8 cellular contexts compared by ENCODE assay signal in the genomic region with DNA sequence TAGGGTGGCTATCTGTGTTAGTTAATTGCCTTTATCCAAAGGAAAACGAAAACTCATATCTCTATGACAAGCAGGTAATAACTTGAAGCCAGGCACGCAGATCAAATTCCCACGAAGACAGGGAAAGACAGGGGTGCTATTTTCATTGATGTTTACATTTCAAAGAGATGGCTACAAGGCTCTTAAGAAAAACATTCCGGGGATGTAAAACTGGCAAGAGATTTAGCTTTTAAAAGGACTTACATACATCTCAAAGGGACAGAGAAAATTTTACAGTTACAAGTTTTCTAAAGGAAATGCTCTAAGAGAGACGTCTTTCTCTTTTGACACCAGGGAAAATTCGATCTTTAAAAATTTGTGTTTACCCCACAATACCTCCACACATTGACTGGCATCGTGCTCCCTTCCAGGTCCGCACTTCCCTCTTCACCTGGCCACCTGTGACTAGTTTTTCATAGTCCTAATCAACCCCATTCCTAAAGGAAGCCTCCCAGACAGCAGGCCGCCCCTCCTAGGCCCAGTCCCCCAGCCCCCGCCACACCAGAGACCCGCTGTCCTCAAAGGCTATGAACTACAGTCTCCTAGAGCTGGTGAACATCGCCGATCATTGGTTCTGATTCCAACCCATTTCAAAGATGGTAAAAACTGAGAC. TPM values are rescaled to one million over a fixed set of nuclear protein-coding genes. Genes with fewer than 3 reads are reported as not detected.
A peak's percentile ranks its signal among the peaks of the same experiment; 100 is the strongest.
DNase-seq lines count a peak whose midpoint lies in the region; ATAC-seq and TF ChIP-seq lines count a peak whose summit lies in the region.

No MANE protein-coding gene starts in this region.

- no peak for TF ChIP-seq EP300 in suprapubic skin (IDR thresholded peaks at IDR 0.05)

- H3K27ac ChIP-seq in suprapubic skin: peak overlapping the region; percentile 97

- no peak for DNase-seq in activated CD4-positive, alpha-beta T cell treated with anti-CD3 and anti-CD28 coated beads for 36 hours
- no peak for DNase-seq in activated CD4-positive, alpha-beta T cell treated with anti-CD3 and anti-CD28 coated beads, Interleukin-2, amount 50 U/mL, for 4 hours
- DNase-seq in immature natural killer cell: no peak
- no peak for DNase-seq in suprapubic skin (ENCODE audit: low spot score in 2 of 2)
- no peak for DNase-seq in DMS153 treated with DMSO at 0.1 percent for 48 hours (lab: John Stamatoyannopoulos, UW; ENCODE audit: unreplicated experiment)
- DNase-seq in HPDE6-E6E7 (ENCODE audit: extremely low spot score): no peak

- H3K4me3 Mint-ChIP-seq in activated CD4-positive, alpha-beta T cell treated with anti-CD3 and anti-CD28 coated beads for 36 hours: peak overlapping the region; percentile 89
- H3K4me3 Mint-ChIP-seq in activated T-helper 17 cell treated with anti-CD3 and anti-CD28 coated beads, Interleukin-2, amount 50 U/mL, for 72 hours: peak overlapping the region; percentile 96
- peak overlapping the region; percentile 89 to 97 (median 97) for H3K4me3 Mint-ChIP-seq in immature natural killer cell

- H3K36me3 Mint-ChIP-seq in activated CD4-positive, alpha-beta T cell treated with anti-CD3 and anti-CD28 coated beads for 36 hours (ENCODE audit: low read depth): peaks cover 21% of the 10 kb centered on the region
- peaks cover 44% of the 10 kb centered on the region for H3K36me3 Mint-ChIP-seq in activated T-helper 17 cell treated with anti-CD3 and anti-CD28 coated beads, Interleukin-2, amount 50 U/mL, for 72 hours (ENCODE audit: low read depth)
- H3K36me3 Mint-ChIP-seq in immature natural killer cell: peaks cover 5 to 11% (median 10%) of the 10 kb centered on the region in 3 donors

- peaks cover 23% of the 10 kb centered on the region for H3K36me3 ChIP-seq in suprapubic skin

- peak overlapping the region; percentile 94 for H3K27ac Mint-ChIP-seq in activated CD4-positive, alpha-beta T cell treated with anti-CD3 and anti-CD28 coated beads for 36 hours
- peak overlapping the region; percentile 98 for H3K27ac Mint-ChIP-seq in activated T-helper 17 cell treated with anti-CD3 and anti-CD28 coated beads, Interleukin-2, amount 50 U/mL, for 72 hours
- peak overlapping the region; percentile 92 to 99 (median 98) for H3K27ac Mint-ChIP-seq in immature natural killer cell

- no peaks in the 10 kb centered on the region for H3K27me3 Mint-ChIP-seq in activated CD4-positive, alpha-beta T cell treated with anti-CD3 and anti-CD28 coated beads for 36 hours
- H3K27me3 Mint-ChIP-seq in activated T-helper 17 cell treated with anti-CD3 and anti-CD28 coated beads, Interleukin-2, amount 50 U/mL, for 72 hours: no peaks in the 10 kb centered on the region
- peaks cover 8 to 23% (median 14%) of the 10 kb centered on the region in 3 donors for H3K27me3 Mint-ChIP-seq in immature natural killer cell (ENCODE audit: low read depth in 3 of 3)

- peak overlapping the region; percentile 64 for H3K4me3 ChIP-seq in suprapubic skin

- POLR2A ChIA-PET in activated CD4-positive, alpha-beta T cell treated with anti-CD3 and anti-CD28 coated beads for 36 hours (lab: Charles Lee): no interaction called here

- H3K9me3 Mint-ChIP-seq in activated CD4-positive, alpha-beta T cell treated with anti-CD3 and anti-CD28 coated beads for 36 hours (ENCODE audit: low read depth): no peaks in the 10 kb centered on the region
- H3K9me3 Mint-ChIP-seq in activated T-helper 17 cell treated with anti-CD3 and anti-CD28 coated beads, Interleukin-2, amount 50 U/mL, for 72 hours: no peaks in the 10 kb centered on the region
- no peaks in the 10 kb centered on the region for H3K9me3 Mint-ChIP-seq in immature natural killer cell

- TF ChIP-seq POLR2A in suprapubic skin (IDR thresholded peaks at IDR 0.05): no peak

- CTCF ChIA-PET in activated CD4-positive, alpha-beta T cell treated with anti-CD3 and anti-CD28 coated beads for 36 hours (lab: Charles Lee): no interaction called here

- no peak for TF ChIP-seq CTCF in suprapubic skin (IDR thresholded peaks at IDR 0.05)

- WGBS in suprapubic skin: 40% methylated on average over 13 of the region's 13 CpGs

- no peak for ATAC-seq in activated CD4-positive, alpha-beta T cell treated with anti-CD3 and anti-CD28 coated beads for 36 hours
- no peak for ATAC-seq in activated T-helper 17 cell treated with anti-CD3 and anti-CD28 coated beads, Interleukin-2, amount 50 U/mL, for 72 hours (replicated peaks)
- ATAC-seq in HG02884 (IDR thresholded peaks at IDR 0.05; ENCODE audit: unreplicated experiment): no peak

- H3K4me1 Mint-ChIP-seq in activated CD4-positive, alpha-beta T cell treated with anti-CD3 and anti-CD28 coated beads for 36 hours: peaks cover 37% of the 10 kb centered on the region
- peaks cover 23% of the 10 kb centered on the region for H3K4me1 Mint-ChIP-seq in activated T-helper 17 cell treated with anti-CD3 and anti-CD28 coated beads, Interleukin-2, amount 50 U/mL, for 72 hours
- peaks cover 46 to 54% of the 10 kb centered on the region in 2 donors for H3K4me1 Mint-ChIP-seq in immature natural killer cell

- H3K27me3 ChIP-seq in suprapubic skin: no peaks in the 10 kb centered on the region

- intact Hi-C loops in activated CD4-positive, alpha-beta T cell treated with anti-CD3 and anti-CD28 coated beads for 36 hours (cut with DNase I, micrococcal nuclease): loop anchor here (2.0 to 5.0 kb wide), 5 partner anchors 67 to 978 kb away; a partner anchor contains a TSS

- peaks cover 12% of the 10 kb centered on the region for H3K4me1 ChIP-seq in suprapubic skin

- no peaks in the 10 kb centered on the region for H3K9me3 ChIP-seq in suprapubic skin

RNA-seq across cellular contexts. Expression of a gene that starts 0.7 kb away (rescaled TPM):
- total RNA-seq in activated CD4-positive, alpha-beta T cell treated with anti-CD3 and anti-CD28 coated beads for 36 hours: 10 to 100 TPM; 58.8 to 59.2 TPM
- 10 to 100 TPM; 74.8 to 75.5 TPM for total RNA-seq in activated T-helper 17 cell treated with anti-CD3 and anti-CD28 coated beads, Interleukin-2, amount 50 U/mL, for 72 hours
- 100 to 1,000 TPM in 1 of 3 donors, 10 to 100 TPM in 2; 53.5 to 122 (median 68.5) TPM for polyA plus RNA-seq in immature natural killer cell
- 10 to 100 TPM; 32.4 to 60.0 (median 42.2) TPM for total RNA-seq in suprapubic skin

RNA-seq across cellular contexts. Expression of a gene that starts 21.9 kb away (rescaled TPM):
- total RNA-seq in activated CD4-positive, alpha-beta T cell treated with anti-CD3 and anti-CD28 coated beads for 36 hours: 10 to 100 TPM; 40.3 to 48.4 TPM
- total RNA-seq in activated T-helper 17 cell treated with anti-CD3 and anti-CD28 coated beads, Interleukin-2, amount 50 U/mL, for 72 hours: 100 to 1,000 TPM in 1 of 2 donors, 10 to 100 TPM in 1; 56.1 to 302 TPM
- 100 to 1,000 TPM; 153 to 275 (median 237) TPM for polyA plus RNA-seq in immature natural killer cell
- total RNA-seq in suprapubic skin: 10 to 100 TPM; 37.7 to 94.2 (median 69.2) TPM

RNA-seq across cellular contexts. Expression of a gene that starts 59.4 kb away (rescaled TPM):
- total RNA-seq in activated CD4-positive, alpha-beta T cell treated with anti-CD3 and anti-CD28 coated beads for 36 hours: under 1 TPM; 0.82 to 0.98 TPM
- 1 to 10 TPM; 1.0 to 4.3 TPM for total RNA-seq in activated T-helper 17 cell treated with anti-CD3 and anti-CD28 coated beads, Interleukin-2, amount 50 U/mL, for 72 hours
- under 1 TPM in 1 of 3 donors, not detected in 2; 0.11 TPM for polyA plus RNA-seq in immature natural killer cell
- total RNA-seq in suprapubic skin: 1 to 10 TPM in 1 of 4 donors, under 1 TPM in 2, not detected in 1; 0.34 to 2.2 (median 0.89) TPM
